Comparison of ENCODE assay signal across 9 cellular contexts in the genomic region with DNA sequence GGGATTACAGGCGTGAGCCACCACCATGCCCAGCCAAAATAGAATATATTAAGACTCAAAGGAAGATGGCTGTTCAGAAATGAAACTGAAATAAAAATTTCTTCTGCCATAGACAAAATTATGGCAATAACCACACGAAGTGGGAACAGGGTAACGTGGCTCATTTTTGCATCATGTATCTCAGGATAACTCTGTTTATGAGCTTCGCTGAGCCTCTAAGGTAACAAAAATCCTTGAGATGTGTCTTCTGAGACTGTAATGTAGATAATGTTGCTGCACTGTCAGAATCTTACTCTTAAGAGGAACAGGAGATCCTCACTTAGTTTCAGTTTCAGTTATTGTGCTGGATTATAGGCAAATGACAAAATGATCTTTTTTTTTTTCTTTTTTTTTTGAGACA.
DNase-seq lines count a peak whose midpoint lies in the region; ATAC-seq and TF ChIP-seq lines count a peak whose summit lies in the region.
"Had no signal": no experiment of that assay in that cellular context is flagged by ENCODE, and none has a peak within 500 bp of the region (broad histone marks: within the 10 kb centered on the region; RNA-seq: fewer than 3 reads in every experiment).

No MANE protein-coding gene starts in this region.

- H2AFZ ChIP-seq in Loucy (ENCODE audit: low read length) (peak overlapping the region; percentile 38), mesenchymal stem cell (ENCODE audit: low read depth, low read length) (no peak overlapping the region)

- H3K36me3 ChIP-seq in Loucy (ENCODE audit: insufficient read depth, low read length) = no peaks in the 10 kb centered on the region
- H3K36me3 ChIP-seq in mesenchymal stem cell (ENCODE audit: control insufficient read depth in 1 of 2, insufficient read depth in 2 of 2, low read depth in 1 of 2, low read length in 2 of 2) = no peaks in the 10 kb centered on the region

- no peaks in the 10 kb centered on the region for H3F3A ChIP-seq in Loucy (ENCODE audit: low read depth)

- no peak overlapping the region for H2BK12ac ChIP-seq in mesenchymal stem cell (ENCODE audit: low read length in 2 of 2)

- no peaks in the 10 kb centered on the region for H3K9me2 ChIP-seq in Loucy (replicated peaks; ENCODE audit: low read depth, low read length)

- no peak overlapping the region for H3K23ac ChIP-seq in mesenchymal stem cell (ENCODE audit: low read length in 2 of 2)

- H4K91ac ChIP-seq in mesenchymal stem cell (ENCODE audit: low read length) = no peak overlapping the region

- no peak for TF ChIP-seq CTCF in Loucy (conservative IDR thresholded peaks at IDR 0.05; ENCODE audit: low read length)

- DNase-seq in mesenchymal stem cell = peak; percentile 27
- no peak for DNase-seq in NCI-H2227 treated with DMSO at 0.1 percent for 48 hours (lab: John Stamatoyannopoulos, UW)
- DNase-seq in iPS-NIHi11 (ENCODE audit: low spot score) = no peak
- DNase-seq in occipital lobe (lab: John Stamatoyannopoulos, UW) = no peak
- no peak for DNase-seq in stimulated activated naive CD4-positive, alpha-beta T cell treated with Interleukin-2 at 50 U/mL for 16 hours (lab: John Stamatoyannopoulos, UW)
- DNase-seq: glutamatergic neuron had no signal

- H4K8ac ChIP-seq in mesenchymal stem cell (ENCODE audit: low read length) = no peak overlapping the region

- peaks cover 4% of the 10 kb centered on the region for H3K4me1 ChIP-seq in Loucy (ENCODE audit: insufficient read depth, low read length, poor library complexity, severe bottlenecking)
- H3K4me1 ChIP-seq in mesenchymal stem cell (ENCODE audit: control insufficient read depth, insufficient read depth, low read depth, low read length) = peaks cover 1% of the 10 kb centered on the region

- H3K27ac ChIP-seq in mesenchymal stem cell (ENCODE audit: low read length, poor library complexity, severe bottlenecking) = no peak overlapping the region

- no peak overlapping the region for H2BK5ac ChIP-seq in mesenchymal stem cell (ENCODE audit: low read depth, low read length, poor library complexity, severe bottlenecking)

- no peak overlapping the region for H2AK5ac ChIP-seq in mesenchymal stem cell (ENCODE audit: low read length, severe bottlenecking)

- H3K18ac ChIP-seq in mesenchymal stem cell (ENCODE audit: low read depth in 1 of 2, low read length in 2 of 2) = no peak overlapping the region

- no peaks in the 10 kb centered on the region for H3K79me2 ChIP-seq in Loucy (ENCODE audit: insufficient read depth, low read length)

- ATAC-seq in GM18867 (IDR thresholded peaks at IDR 0.05; ENCODE audit: unreplicated experiment) (peak; percentile 90), GM21825 (IDR thresholded peaks at IDR 0.05; ENCODE audit: unreplicated experiment) (peak; percentile 89)

- no peak overlapping the region for H2BK15ac ChIP-seq in mesenchymal stem cell (ENCODE audit: low read depth, poor library complexity, severe bottlenecking)

- H3K27me3 ChIP-seq in Loucy (ENCODE audit: insufficient read depth, low read length, poor library complexity, severe bottlenecking) (no peaks in the 10 kb centered on the region), mesenchymal stem cell (ENCODE audit: control insufficient read depth in 1 of 2, insufficient read depth in 1 of 2, low read length in 2 of 2) (peaks cover 0 to 48% of the 10 kb centered on the region in 2 experiments)

- no peaks in the 10 kb centered on the region for H4K20me1 ChIP-seq in Loucy (ENCODE audit: insufficient read depth, low read length, poor library complexity, severe bottlenecking)

- no peak overlapping the region for H3K14ac ChIP-seq in mesenchymal stem cell (ENCODE audit: low read length in 2 of 2)

- H3K9ac ChIP-seq in Loucy (ENCODE audit: low read depth, low read length, poor library complexity, severe bottlenecking) = no peak overlapping the region
- H3K9ac ChIP-seq in mesenchymal stem cell (ENCODE audit: low read length) = no peak overlapping the region

- H2BK120ac ChIP-seq in mesenchymal stem cell (ENCODE audit: low read depth, low read length) = no peak overlapping the region

- WGBS in mesenchymal stem cell = 96% methylated on average over 4 of the region's 4 CpGs

- no peak overlapping the region for H3K4ac ChIP-seq in mesenchymal stem cell (ENCODE audit: low read depth in 1 of 2, low read length in 2 of 2)

- H3K4me2 ChIP-seq in Loucy (ENCODE audit: low read depth, low read length, poor library complexity, severe bottlenecking) = peak overlapping the region; percentile 28
- H3K4me2 ChIP-seq in mesenchymal stem cell (ENCODE audit: low read length, poor library complexity, severe bottlenecking) = no peak overlapping the region

- no peak overlapping the region for H3K4me3 ChIP-seq in Loucy (ENCODE audit: low read length, poor library complexity, severe bottlenecking)
- peak overlapping the region in 1 of 2 experiments; percentile 20 for H3K4me3 ChIP-seq in mesenchymal stem cell (ENCODE audit: insufficient read depth in 1 of 2, low read depth in 1 of 2, low read length in 2 of 2)

- H3K79me1 ChIP-seq in mesenchymal stem cell (replicated peaks; ENCODE audit: low read length, poor library complexity, severe bottlenecking) = no peaks in the 10 kb centered on the region

- H3K9me3 ChIP-seq in Loucy (ENCODE audit: insufficient read depth, low read depth, low read length) (no peaks in the 10 kb centered on the region), mesenchymal stem cell (ENCODE audit: control insufficient read depth, low read length) (no peaks in the 10 kb centered on the region)
